ENCODE assay signal across 1 cellular context in the genomic region with DNA sequence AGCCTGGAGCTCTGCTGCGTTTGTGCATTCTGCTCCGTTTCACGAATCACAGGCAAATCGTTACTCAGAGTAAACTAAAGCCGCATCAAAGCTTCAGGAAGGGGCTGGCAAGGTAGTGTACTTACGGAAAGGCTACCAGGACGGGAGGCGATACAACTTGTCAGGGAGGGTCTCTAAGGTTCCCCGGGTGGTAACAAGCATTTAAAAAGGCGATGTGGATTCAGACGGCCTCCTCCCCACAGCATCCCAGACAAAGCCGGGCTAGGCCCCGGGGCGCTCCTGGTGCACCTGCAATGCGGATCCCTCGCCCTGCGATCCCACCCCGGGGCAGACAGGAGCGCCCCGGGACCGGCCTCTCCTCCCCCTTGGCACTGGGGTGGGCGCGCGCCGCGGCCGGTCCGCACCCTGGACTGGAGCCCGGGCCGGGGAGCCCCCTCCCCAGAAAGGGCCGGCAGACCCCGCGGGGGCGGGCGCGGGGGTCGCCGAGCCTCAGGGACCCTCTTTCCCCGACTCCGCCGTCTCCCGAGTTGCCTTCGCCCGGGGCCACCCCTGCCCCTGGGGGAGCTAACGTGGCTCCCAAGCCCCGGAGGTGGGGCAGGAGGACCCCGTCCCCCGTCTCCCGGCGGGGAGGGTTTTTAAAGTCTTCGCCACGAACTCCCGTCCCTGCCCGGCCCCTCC.
TF ChIP-seq lines count a peak whose summit lies in the region.

No MANE protein-coding gene starts in this region.

TF ChIP-seq in HEK293, 187 proteins besides CTCF, POLR2A, EP300 and RAD21 (continued from another document):
- TF ChIP-seq, protein P1, sequence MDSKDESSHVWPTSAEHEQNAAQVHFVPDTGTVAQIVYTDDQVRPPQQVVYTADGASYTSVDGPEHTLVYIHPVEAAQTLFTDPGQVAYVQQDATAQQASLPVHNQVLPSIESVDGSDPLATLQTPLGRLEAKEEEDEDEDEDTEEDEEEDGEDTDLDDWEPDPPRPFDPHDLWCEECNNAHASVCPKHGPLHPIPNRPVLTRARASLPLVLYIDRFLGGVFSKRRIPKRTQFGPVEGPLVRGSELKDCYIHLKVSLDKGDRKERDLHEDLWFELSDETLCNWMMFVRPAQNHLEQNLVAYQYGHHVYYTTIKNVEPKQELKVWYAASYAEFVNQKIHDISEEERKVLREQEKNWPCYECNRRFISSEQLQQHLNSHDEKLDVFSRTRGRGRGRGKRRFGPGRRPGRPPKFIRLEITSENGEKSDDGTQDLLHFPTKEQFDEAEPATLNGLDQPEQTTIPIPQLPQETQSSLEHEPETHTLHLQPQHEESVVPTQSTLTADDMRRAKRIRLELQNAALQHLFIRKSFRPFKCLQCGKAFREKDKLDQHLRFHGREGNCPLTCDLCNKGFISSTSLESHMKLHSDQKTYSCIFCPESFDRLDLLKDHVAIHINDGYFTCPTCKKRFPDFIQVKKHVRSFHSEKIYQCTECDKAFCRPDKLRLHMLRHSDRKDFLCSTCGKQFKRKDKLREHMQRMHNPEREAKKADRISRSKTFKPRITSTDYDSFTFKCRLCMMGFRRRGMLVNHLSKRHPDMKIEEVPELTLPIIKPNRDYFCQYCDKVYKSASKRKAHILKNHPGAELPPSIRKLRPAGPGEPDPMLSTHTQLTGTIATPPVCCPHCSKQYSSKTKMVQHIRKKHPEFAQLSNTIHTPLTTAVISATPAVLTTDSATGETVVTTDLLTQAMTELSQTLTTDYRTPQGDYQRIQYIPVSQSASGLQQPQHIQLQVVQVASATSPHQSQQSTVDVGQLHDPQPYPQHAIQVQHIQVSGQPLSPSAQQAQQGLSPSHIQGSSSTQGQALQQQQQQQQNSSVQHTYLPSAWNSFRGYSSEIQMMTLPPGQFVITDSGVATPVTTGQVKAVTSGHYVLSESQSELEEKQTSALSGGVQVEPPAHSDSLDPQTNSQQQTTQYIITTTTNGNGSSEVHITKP (tag by site-specific recombination; IDR thresholded peaks at IDR 0.05), result peak; percentile 58; the same call in 1 of the 2 replicates
- TF ChIP-seq ZNF473 (tag by site-specific recombination; IDR thresholded peaks at IDR 0.05) (no peak), KLF8 (tag by site-specific recombination; IDR thresholded peaks at IDR 0.05) (peak; percentile 63; the same call in 1 of the 2 replicates), ZFP3 (tag by site-specific recombination; IDR thresholded peaks at IDR 0.05; ENCODE audit: low read depth) (no peak), ZXDB (tag by site-specific recombination; IDR thresholded peaks at IDR 0.05) (peak; percentile 37; the same call in 1 of the 2 replicates), ZIC2 (tag by site-specific recombination; IDR thresholded peaks at IDR 0.05) (no peak), ZNF571 (tag by site-specific recombination; IDR thresholded peaks at IDR 0.05) (no peak), ZNF837 (tag by site-specific recombination; IDR thresholded peaks at IDR 0.05) (no peak), ZNF335 (tag by site-specific recombination; conservative IDR thresholded peaks at IDR 0.05) (peak; percentile 68), KLF1 (tag by site-specific recombination; IDR thresholded peaks at IDR 0.05) (peak; percentile 43), ZNF76 (tag by site-specific recombination; IDR thresholded peaks at IDR 0.05; ENCODE audit: borderline replicate concordance, low read depth) (no peak)
- TF ChIP-seq, protein P2, sequence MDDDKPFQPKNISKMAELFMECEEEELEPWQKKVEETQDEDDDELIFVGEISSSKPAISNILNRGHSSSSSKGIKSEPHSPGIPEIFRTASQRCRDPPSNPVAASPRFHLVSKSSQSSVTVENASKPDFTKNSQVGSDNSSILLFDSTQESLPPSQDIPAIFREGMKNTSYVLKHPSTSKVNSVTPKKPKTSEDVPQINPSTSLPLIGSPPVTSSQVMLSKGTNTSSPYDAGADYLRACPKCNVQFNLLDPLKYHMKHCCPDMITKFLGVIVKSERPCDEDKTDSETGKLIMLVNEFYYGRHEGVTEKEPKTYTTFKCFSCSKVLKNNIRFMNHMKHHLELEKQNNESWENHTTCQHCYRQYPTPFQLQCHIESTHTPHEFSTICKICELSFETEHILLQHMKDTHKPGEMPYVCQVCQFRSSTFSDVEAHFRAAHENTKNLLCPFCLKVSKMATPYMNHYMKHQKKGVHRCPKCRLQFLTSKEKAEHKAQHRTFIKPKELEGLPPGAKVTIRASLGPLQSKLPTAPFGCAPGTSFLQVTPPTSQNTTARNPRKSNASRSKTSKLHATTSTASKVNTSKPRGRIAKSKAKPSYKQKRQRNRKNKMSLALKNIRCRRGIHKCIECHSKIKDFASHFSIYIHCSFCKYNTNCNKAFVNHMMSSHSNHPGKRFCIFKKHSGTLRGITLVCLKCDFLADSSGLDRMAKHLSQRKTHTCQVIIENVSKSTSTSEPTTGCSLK (tag by site-specific recombination; IDR thresholded peaks at IDR 0.05), result no peak
- TF ChIP-seq, protein P3, sequence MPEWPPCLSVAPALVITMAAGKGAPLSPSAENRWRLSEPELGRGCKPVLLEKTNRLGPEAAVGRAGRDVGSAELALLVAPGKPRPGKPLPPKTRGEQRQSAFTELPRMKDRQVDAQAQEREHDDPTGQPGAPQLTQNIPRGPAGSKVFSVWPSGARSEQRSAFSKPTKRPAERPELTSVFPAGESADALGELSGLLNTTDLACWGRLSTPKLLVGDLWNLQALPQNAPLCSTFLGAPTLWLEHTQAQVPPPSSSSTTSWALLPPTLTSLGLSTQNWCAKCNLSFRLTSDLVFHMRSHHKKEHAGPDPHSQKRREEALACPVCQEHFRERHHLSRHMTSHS (tag by site-specific recombination; IDR thresholded peaks at IDR 0.05), result no peak
- TF ChIP-seq, protein P4, sequence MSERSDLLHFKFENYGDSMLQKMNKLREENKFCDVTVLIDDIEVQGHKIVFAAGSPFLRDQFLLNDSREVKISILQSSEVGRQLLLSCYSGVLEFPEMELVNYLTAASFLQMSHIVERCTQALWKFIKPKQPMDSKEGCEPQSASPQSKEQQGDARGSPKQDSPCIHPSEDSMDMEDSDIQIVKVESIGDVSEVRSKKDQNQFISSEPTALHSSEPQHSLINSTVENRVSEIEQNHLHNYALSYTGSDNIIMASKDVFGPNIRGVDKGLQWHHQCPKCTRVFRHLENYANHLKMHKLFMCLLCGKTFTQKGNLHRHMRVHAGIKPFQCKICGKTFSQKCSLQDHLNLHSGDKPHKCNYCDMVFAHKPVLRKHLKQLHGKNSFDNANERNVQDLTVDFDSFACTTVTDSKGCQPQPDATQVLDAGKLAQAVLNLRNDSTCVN (tag by site-specific recombination; optimal IDR thresholded peaks at IDR 0.05), result peak; percentile 52
